In the genomic region with DNA sequence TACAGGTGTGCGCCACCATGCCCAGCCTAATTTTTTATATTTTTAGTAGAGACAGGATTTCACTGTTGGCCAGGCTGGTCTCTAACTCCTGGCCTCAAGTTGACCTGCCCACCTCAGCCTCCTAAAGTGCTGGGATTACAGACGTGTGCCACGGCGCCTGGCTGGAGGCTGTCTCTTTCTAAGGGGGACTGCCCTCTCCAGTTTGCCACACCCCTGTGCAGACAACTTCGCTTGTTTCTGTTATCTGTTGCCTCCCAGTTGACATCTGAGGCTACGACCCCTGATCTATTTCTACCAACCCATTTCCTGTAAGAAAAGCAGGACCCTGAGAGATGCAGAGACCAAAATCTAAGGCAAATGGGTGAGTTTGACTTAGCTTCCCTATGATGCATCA, we compare ENCODE assay signal across 29 cellular contexts. TPM values are rescaled to one million over a fixed set of nuclear protein-coding genes. Genes with fewer than 3 reads are reported as not detected.
"Had no signal": no experiment of that assay in that cellular context is flagged by ENCODE, and none has a peak within 500 bp of the region (broad histone marks: within the 10 kb centered on the region; RNA-seq: fewer than 3 reads in every experiment).

No MANE protein-coding gene starts in this region.

- H3K27ac Mint-ChIP-seq: naive thymus-derived CD8-positive, alpha-beta T cell; nephron progenitor cell; progenitor cell of endocrine pancreas; stimulated activated memory B cell treated with anti-CD40 and anti-IgM and Interleukin-4, amounts not matched to agents 10 μg/mL and 1 μg/mL and 100 μg/mL, for 72 hours; stimulated activated naive CD8-positive, alpha-beta T cell treated with anti-CD3 and anti-CD28 coated beads, Interleukin-15, amount 100 ng/mL, for 72 hours; type B pancreatic cell had no signal

- H3K27me3 ChIP-seq: hepatocyte, neural progenitor cell, right atrium auricular region, right lobe of liver, tibial nerve, uterus had no signal

- H3K9me3 ChIP-seq: lower lobe of right lung, neutrophil, right atrium auricular region, right lobe of liver, tibial nerve, uterus had no signal

- H3K9ac ChIP-seq: neural progenitor cell, parathyroid adenoma had no signal

- H3K36me3 ChIP-seq: lower lobe of right lung, neural progenitor cell, neutrophil, right atrium auricular region, right lobe of liver, tibial nerve, uterus had no signal

- ATAC-seq: left cardiac atrium; left lobe of liver; left ventricle myocardium superior; lower lobe of right lung; naive thymus-derived CD8-positive, alpha-beta T cell; right lobe of liver; stimulated activated memory B cell treated with anti-CD40 and anti-IgM and Interleukin-4, amounts not matched to agents 10 μg/mL and 1 μg/mL and 100 μg/mL, for 72 hours; stimulated activated naive CD8-positive, alpha-beta T cell treated with anti-CD3 and anti-CD28 coated beads, Interleukin-15, amount 100 ng/mL, for 72 hours had no signal

- H3K4me1 ChIP-seq: lower lobe of right lung, right atrium auricular region, right lobe of liver had no signal

- H3K36me3 Mint-ChIP-seq: naive thymus-derived CD8-positive, alpha-beta T cell; neural progenitor cell; stimulated activated memory B cell treated with anti-CD40 and anti-IgM and Interleukin-4, amounts not matched to agents 10 μg/mL and 1 μg/mL and 100 μg/mL, for 72 hours; type B pancreatic cell had no signal

- H3K9me3 Mint-ChIP-seq: stimulated activated naive CD8-positive, alpha-beta T cell treated with anti-CD3 and anti-CD28 coated beads, Interleukin-15, amount 100 ng/mL, for 72 hours; type B pancreatic cell had no signal

- DNase-seq: kidney glomerular epithelial cell; left cardiac atrium; left ventricle myocardium superior; lower lobe of right lung; mammary epithelial cell; mesenchymal stem cell; naive thymus-derived CD8-positive, alpha-beta T cell; nephron progenitor cell; occipital lobe; right lobe of liver; stimulated activated CD4-positive, alpha-beta T cell treated with anti-CD3 and anti-CD28 coated beads, Interleukin-1b, Interleukin-23, amount 100 ng/mL, for 48 hours; stimulated activated CD4-positive, alpha-beta T cell treated with anti-CD3 and anti-CD28 coated beads, Interleukin-2, amount 100 ng/mL, for 48 hours; stimulated activated CD4-positive, alpha-beta T cell treated with anti-CD3 and anti-CD28 coated beads, Interleukin-4, amount 100 ng/mL, for 4 hours; stimulated activated CD8-positive, alpha-beta memory T cell treated with anti-CD3 and anti-CD28 coated beads, Interleukin-4, amount 100 ng/mL, for 48 hours; stimulated activated naive CD4-positive, alpha-beta T cell treated with Interleukin-2 at 50 U/mL for 16 hours; stimulated activated naive CD8-positive, alpha-beta T cell treated with anti-CD3 and anti-CD28 coated beads, Interleukin-15, amount 100 ng/mL, for 72 hours; substantia nigra; uterus had no signal

- H3K4me3 ChIP-seq: hepatocyte, lower lobe of right lung, neural progenitor cell, right atrium auricular region, right lobe of liver, smooth muscle cell, tibial nerve, uterus had no signal

- H3K27ac ChIP-seq: lower lobe of right lung, neural progenitor cell, neutrophil, parathyroid adenoma, right atrium auricular region, right lobe of liver, tibial nerve had no signal

- H3K4me3 Mint-ChIP-seq: naive thymus-derived CD8-positive, alpha-beta T cell; nephron progenitor cell; neural progenitor cell; stimulated activated memory B cell treated with anti-CD40 and anti-IgM and Interleukin-4, amounts not matched to agents 10 μg/mL and 1 μg/mL and 100 μg/mL, for 72 hours; stimulated activated naive CD8-positive, alpha-beta T cell treated with anti-CD3 and anti-CD28 coated beads, Interleukin-15, amount 100 ng/mL, for 72 hours; type B pancreatic cell had no signal

RNA-seq across cellular contexts. Expression of a gene that starts 24.0 kb away (rescaled TPM):
- total RNA-seq: naive thymus-derived CD8-positive, alpha-beta T cell had no signal
